ENCODE assay signal across 12 cellular contexts in genomic region chr1:152162826-152163463, GRCh38. TPM values are rescaled to one million over a fixed set of nuclear protein-coding genes. Genes with fewer than 3 reads are reported as not detected.
DNase-seq lines count a peak whose midpoint lies in the region; ATAC-seq lines count a peak whose summit lies in the region.
"Had no signal": no experiment of that assay in that cellular context is flagged by ENCODE, and none has a peak within 500 bp of the region (broad histone marks: within the 10 kb centered on the region; RNA-seq: fewer than 3 reads in every experiment).

No MANE protein-coding gene starts in this region.

- no peak overlapping the region for H3K4me3 ChIP-seq in skeletal muscle cell (ENCODE audit: low read depth, low read length)
- H3K4me3 ChIP-seq: pancreas had no signal

- ATAC-seq in esophagus mucosa = peak; percentile 63
- ATAC-seq in GM21447 (IDR thresholded peaks at IDR 0.05; ENCODE audit: unreplicated experiment) = no peak
- no peak for ATAC-seq in GM18511 (IDR thresholded peaks at IDR 0.05; ENCODE audit: unreplicated experiment)
- ATAC-seq: left colon had no signal

- peak; percentile 87 for DNase-seq in GM03348 (ENCODE audit: low spot score)
- DNase-seq in OCI-M1 (lab: John Stamatoyannopoulos, UW) = peak; percentile 20
- DNase-seq in skeletal muscle cell (ENCODE audit: low read depth) = peak; percentile 83
- DNase-seq in pons (ENCODE audit: low spot score) = no peak
- DNase-seq: left colon, NCI-H774, pancreas had no signal

RNA-seq across cellular contexts. Expression of gene RPTN, which starts 3.9 kb away (rescaled TPM):
- 0.08 TPM for total RNA-seq in esophagus mucosa
- total RNA-seq: G401, left colon, pancreas, temporal lobe had no signal

RNA-seq across cellular contexts. Expression of gene TCHH, which starts 47.7 kb away (rescaled TPM):
- total RNA-seq in esophagus mucosa = 0.08 TPM
- total RNA-seq: G401 had no signal
